ENCODE assay signal across 35 cellular contexts in the genomic region with DNA sequence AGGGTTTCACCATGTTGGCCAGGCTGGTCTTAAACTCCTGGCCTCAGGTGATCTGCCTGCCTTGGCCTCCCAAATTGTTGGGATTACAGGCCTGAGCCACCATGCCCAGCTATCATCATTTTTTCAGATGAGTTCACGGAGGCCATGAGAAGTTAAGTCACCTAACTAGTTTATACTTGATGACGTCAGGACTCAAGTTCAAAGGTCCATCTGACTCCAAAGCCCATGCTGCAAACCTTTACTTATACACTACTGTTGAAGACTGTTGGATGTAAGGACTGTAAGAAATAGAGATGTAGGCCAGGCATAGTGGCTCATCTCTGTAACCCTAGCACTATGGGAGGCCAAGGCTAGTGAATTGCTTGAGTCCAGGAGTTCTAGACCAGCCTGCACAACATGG.
"Had no signal": no experiment of that assay in that cellular context is flagged by ENCODE, and none has a peak within 500 bp of the region (broad histone marks: within the 10 kb centered on the region; RNA-seq: fewer than 3 reads in every experiment).

No MANE protein-coding gene starts in this region.

- H3K36me3 ChIP-seq: MG63 had no signal

- H3K4me3 ChIP-seq: MG63 had no signal

- H3K27me3 ChIP-seq: MG63 had no signal

- DNase-seq: Karpas-422, Kasumi-1, MG63, MM.1S, MV-4-11, NCI-H1048, NCI-H1092, NCI-H1092 treated with DMSO at 0.1 percent for 48 hours, NCI-H1105, NCI-H1105 treated with DMSO at 0.1 percent for 48 hours, NCI-H1417, NCI-H1417 treated with DMSO at 0.1 percent for 48 hours, NCI-H1436, NCI-H1436 treated with DMSO at 0.1 percent for 48 hours, NCI-H146, NCI-H1694, NCI-H1694 treated with DMSO at 0.1 percent for 48 hours, NCI-H187, NCI-H187 treated with DMSO at 0.1 percent for 48 hours, NCI-H1930, NCI-H2029, NCI-H2029 treated with DMSO at 0.1 percent for 48 hours, NCI-H2081, NCI-H2081 treated with DMSO at 0.1 percent for 48 hours, NCI-H2107, NCI-H2171, NCI-H2171 treated with DMSO at 0.1 percent for 48 hours, NCI-H2227 treated with DMSO at 0.1 percent for 48 hours, NCI-H226, NCI-H345, NCI-H446, NCI-H446 treated with DMSO at 0.1 percent for 48 hours, NCI-H510A, NCI-H510A treated with DMSO at 0.1 percent for 48 hours had no signal

- H3K9ac ChIP-seq: KMS-11 had no signal

- H3K9me3 ChIP-seq: MG63 had no signal

- H3K27ac ChIP-seq: KMS-11 had no signal

- H3K4me2 ChIP-seq: KMS-11 had no signal
